21 cellular contexts compared by ENCODE assay signal in the genomic region with DNA sequence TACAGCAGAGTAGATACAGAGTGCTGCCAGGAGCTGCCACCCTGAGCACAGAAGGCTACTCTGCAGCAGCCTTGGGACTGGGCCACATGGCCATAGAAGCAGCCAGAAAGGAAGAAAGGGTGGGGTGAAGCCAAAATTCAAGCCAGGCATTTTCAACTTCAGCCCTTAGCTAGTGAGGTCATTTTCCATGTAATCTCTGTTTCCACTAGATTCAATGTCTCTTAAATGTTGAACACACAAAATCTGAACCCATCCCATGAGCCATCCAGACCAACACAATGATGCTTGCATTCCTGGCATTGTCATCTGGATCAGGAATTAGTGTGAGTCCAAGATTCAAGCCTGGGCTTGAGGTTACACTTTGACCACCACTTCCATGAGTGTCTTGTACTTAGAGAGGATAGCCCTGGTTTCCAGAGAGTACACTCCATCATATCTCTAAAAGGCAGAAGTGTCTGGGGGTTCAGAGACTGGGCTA.
A peak's percentile ranks its signal among the peaks of the same experiment; 100 is the strongest.
DNase-seq lines count a peak whose midpoint lies in the region; ATAC-seq, FAIRE-seq and TF ChIP-seq lines count a peak whose summit lies in the region.
"Had no signal": no experiment of that assay in that cellular context is flagged by ENCODE, and none has a peak within 500 bp of the region (broad histone marks: within the 10 kb centered on the region; RNA-seq: fewer than 3 reads in every experiment).

No MANE protein-coding gene starts in this region.

- no peak overlapping the region for H2BK12ac ChIP-seq in neuronal stem cell (ENCODE audit: low read length)

- no peaks in the 10 kb centered on the region for H4K20me1 ChIP-seq in keratinocyte (ENCODE audit: control insufficient read depth, extremely low read depth, insufficient read depth, low read length)

- H3K4me1 ChIP-seq in keratinocyte (ENCODE audit: control insufficient read depth, extremely low read depth, insufficient read depth, low read length) (peaks cover 8% of the 10 kb centered on the region), neuronal stem cell (ENCODE audit: control insufficient read depth in 2 of 2, insufficient read depth in 1 of 2, low read depth in 1 of 2, low read length in 2 of 2) (peaks cover 0 to 5% of the 10 kb centered on the region in 2 donors)

- H3K4me3 ChIP-seq in MG63 (no peak overlapping the region), choroid plexus epithelial cell (ENCODE audit: low read depth, low read length) (no peak overlapping the region), keratinocyte (ENCODE audit: control insufficient read depth in 2 of 3, extremely low read depth in 1 of 3, insufficient read depth in 2 of 3, low read depth in 1 of 3, low read length in 3 of 3) (no peak overlapping the region), neuronal stem cell (ENCODE audit: low read length in 2 of 2) (no peak overlapping the region)

- H3K9me3 ChIP-seq in MG63 = peaks cover 2% of the 10 kb centered on the region; the same call in 1 of the 2 replicates
- no peaks in the 10 kb centered on the region for H3K9me3 ChIP-seq in keratinocyte (ENCODE audit: control insufficient read depth, low read depth, low read length)
- no peaks in the 10 kb centered on the region for H3K9me3 ChIP-seq in neuronal stem cell (replicated peaks in 1 of 2; ENCODE audit: control insufficient read depth in 2 of 2, insufficient read depth in 1 of 2, low read depth in 1 of 2, low read length in 2 of 2)

- no peaks in the 10 kb centered on the region for H3K9me1 ChIP-seq in keratinocyte (ENCODE audit: control insufficient read depth, extremely low read depth, insufficient read depth, low read length)

- H3K14ac ChIP-seq in neuronal stem cell (ENCODE audit: low read length) = no peak overlapping the region

- no peaks in the 10 kb centered on the region for H3K27me3 ChIP-seq in MG63
- H3K27me3 ChIP-seq in keratinocyte (ENCODE audit: control insufficient read depth, extremely low read depth, insufficient read depth, low read length) = no peaks in the 10 kb centered on the region
- H3K27me3 ChIP-seq in neuronal stem cell (ENCODE audit: control insufficient read depth in 3 of 3, insufficient read depth in 3 of 3, low read depth in 1 of 3, low read length in 3 of 3) = no peaks in the 10 kb centered on the region

- no peak overlapping the region for H3K23ac ChIP-seq in neuronal stem cell (ENCODE audit: low read depth, low read length, poor library complexity)

- TF ChIP-seq CTCF in choroid plexus epithelial cell (conservative IDR thresholded peaks at IDR 0.05; ENCODE audit: low read depth, low read length) (no peak), keratinocyte (optimal IDR thresholded peaks at IDR 0.05 in 1 of 3, IDR thresholded peaks at IDR 0.05 in 1 of 3, conservative IDR thresholded peaks at IDR 0.05 in 1 of 3; ENCODE audit: extremely low read depth in 1 of 3, insufficient read depth in 2 of 3, low read length in 3 of 3) (no peak), GM20000 (IDR thresholded peaks at IDR 0.05; ENCODE audit: extremely low read depth, missing control alignments) (no peak)

- H3K79me1 ChIP-seq in neuronal stem cell (ENCODE audit: low read depth, low read length) = no peaks in the 10 kb centered on the region

- H3K9ac ChIP-seq in keratinocyte (ENCODE audit: control insufficient read depth, extremely low read depth, insufficient read depth, low read length) = no peak overlapping the region
- no peak overlapping the region for H3K9ac ChIP-seq in neuronal stem cell (ENCODE audit: low read depth, low read length, poor library complexity)

- DNase-seq in AG20443 (ENCODE audit: low spot score) (peak; percentile 64), MG63 (peak; percentile 54), choroid plexus epithelial cell (ENCODE audit: low read depth) (peak; percentile 29), keratinocyte (ENCODE audit: low read depth, low spot score) (peak; percentile 45), neuronal stem cell (ENCODE audit: low spot score) (no peak), GM20000 (ENCODE audit: low spot score) (no peak)
- DNase-seq: ACHN; activated CD4-positive, alpha-beta T cell treated with anti-CD3 and anti-CD28 coated beads, Interleukin-2, amount 10 ng/mL, durations not matched to agents 7 days and 5 days; activated CD8-positive, alpha-beta memory T cell treated with anti-CD3 and anti-CD28 coated beads, Interleukin-2, amount 50 U/mL, for 4 hours; activated effector memory CD4-positive, alpha-beta T cell treated with Interleukin-2 at 50 U/mL for 16 hours; hypothalamus; Karpas-422; kidney; NCI-H2107; NCI-H526; SHP77 treated with DMSO at 0.1 percent for 48 hours; stimulated activated CD4-positive, alpha-beta T cell treated with anti-CD3 and anti-CD28 coated beads, Interleukin-4, amount 100 ng/mL, for 4 hours; T-cell had no signal

- H3K4ac ChIP-seq in neuronal stem cell (ENCODE audit: low read length) = no peak overlapping the region

- H4K8ac ChIP-seq in neuronal stem cell (ENCODE audit: low read depth, low read length) = no peak overlapping the region

- no peak overlapping the region for H3K4me2 ChIP-seq in keratinocyte (ENCODE audit: control insufficient read depth, extremely low read depth, insufficient read depth, low read depth, low read length)
- H3K4me2 ChIP-seq in neuronal stem cell (ENCODE audit: insufficient read depth, low read length, poor library complexity, severe bottlenecking) = no peak overlapping the region

- ATAC-seq in HG03175 (IDR thresholded peaks at IDR 0.05; ENCODE audit: unreplicated experiment) = no peak
- no peak for ATAC-seq in GM19324 (IDR thresholded peaks at IDR 0.05; ENCODE audit: low FRiP score, unreplicated experiment)
- ATAC-seq: T-cell had no signal

- H2AFZ ChIP-seq in keratinocyte (ENCODE audit: control insufficient read depth, low read length) (peak overlapping the region; percentile 11), neuronal stem cell (ENCODE audit: low read length) (no peak overlapping the region)

- H3K18ac ChIP-seq in neuronal stem cell (ENCODE audit: low read length) = no peak overlapping the region

- H3K79me2 ChIP-seq in keratinocyte (ENCODE audit: control insufficient read depth, insufficient read depth, low read length) = no peaks in the 10 kb centered on the region

- H2BK5ac ChIP-seq in neuronal stem cell (ENCODE audit: low read length) = no peak overlapping the region

- no peak overlapping the region for H2BK15ac ChIP-seq in neuronal stem cell (ENCODE audit: low read length)

- no peak overlapping the region for H4K91ac ChIP-seq in neuronal stem cell (ENCODE audit: low read depth, low read length, poor library complexity)

- H2BK120ac ChIP-seq in neuronal stem cell (ENCODE audit: low read depth, low read length) = no peak overlapping the region

- H3K27ac ChIP-seq in keratinocyte (ENCODE audit: control insufficient read depth, insufficient read depth, low read length) = no peak overlapping the region
- no peak overlapping the region for H3K27ac ChIP-seq in neuronal stem cell (replicated peaks; ENCODE audit: low read length)

- peak; percentile 92 for FAIRE-seq in keratinocyte (lab: Jason Lieb, UNC)
- FAIRE-seq: colon, kidney had no signal

- dilution Hi-C loops in keratinocyte (cut with MboI; ENCODE audit: extremely low pct_ligation_motif_present, low sequenced_read_pairs) = no loop called here

- no peak overlapping the region for H2AK5ac ChIP-seq in neuronal stem cell (ENCODE audit: low read depth, low read length)

- no peaks in the 10 kb centered on the region for H3K36me3 ChIP-seq in MG63
- no peaks in the 10 kb centered on the region for H3K36me3 ChIP-seq in keratinocyte (ENCODE audit: control insufficient read depth in 2 of 2, extremely low read depth in 1 of 2, insufficient read depth in 2 of 2, low read length in 2 of 2)
- no peaks in the 10 kb centered on the region for H3K36me3 ChIP-seq in neuronal stem cell (replicated peaks in 1 of 2; ENCODE audit: control insufficient read depth in 2 of 2, insufficient read depth in 2 of 2, low read length in 2 of 2)

Comparison
In these comparisons a context has a peak if more than half of its experiments do, and no peak if none do; other contexts are left out.
1. DNase-seq: peak in AG20443 (single experiment), MG63 (single experiment), choroid plexus epithelial cell (single experiment) and keratinocyte (single experiment); none in neuronal stem cell (single experiment) and GM20000 (single experiment).